ENCODE assay signal across 7 cellular contexts in the genomic region with DNA sequence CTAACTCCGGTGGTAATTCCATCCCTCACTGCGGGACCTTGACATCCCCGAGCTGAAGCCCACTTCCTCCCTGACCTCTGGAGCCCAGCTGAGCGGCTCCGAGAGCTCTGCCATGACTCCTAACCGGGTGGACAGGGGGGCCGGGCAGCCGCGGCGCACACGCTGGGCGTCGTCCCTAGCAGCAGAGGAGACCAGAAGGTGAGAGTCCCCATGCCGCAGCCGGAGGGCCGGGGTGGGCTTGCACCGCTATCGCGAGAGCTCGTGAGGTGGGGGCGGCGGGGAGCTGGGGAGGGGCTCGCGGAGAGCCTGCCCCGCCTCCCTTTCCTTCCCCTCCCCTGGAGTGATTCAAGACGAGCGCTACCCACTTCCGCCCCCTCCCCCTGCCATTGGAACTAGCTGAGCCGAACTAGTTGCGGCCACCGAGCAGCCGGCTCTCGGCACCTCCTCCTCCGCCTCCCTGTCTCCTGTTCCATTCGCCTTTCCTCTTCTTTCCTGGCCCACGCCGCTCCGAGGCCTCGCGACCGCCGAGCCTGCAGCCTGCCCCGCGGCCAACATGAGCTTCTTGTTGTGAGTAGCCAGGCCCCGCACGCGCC. TPM values are rescaled to one million over a fixed set of nuclear protein-coding genes. Genes with fewer than 3 reads are reported as not detected.
DNase-seq lines count a peak whose midpoint lies in the region; ATAC-seq, FAIRE-seq and TF ChIP-seq lines count a peak whose summit lies in the region.

A gene (plus strand): TSS at position 386 of the 593 bp plus-strand sequence. CDS start 168 bp downstream, at position 554.

- H3K9me3 Mint-ChIP-seq in T-helper 2 cell treated with Interferon-gamma antibody and Interleukin-4, amounts not matched to agents 5 μg/mL and 100 μg/mL, for 36 hours: no peaks in the 10 kb centered on the region
- H3K9me3 Mint-ChIP-seq in astrocyte (ENCODE audit: unreplicated experiment): no peaks in the 10 kb centered on the region

- H3K4me3 Mint-ChIP-seq in T-helper 2 cell treated with Interferon-gamma antibody and Interleukin-4, amounts not matched to agents 5 μg/mL and 100 μg/mL, for 36 hours: peak within 1 kb of the TSS; percentile 98
- peak within 1 kb of the TSS; percentile 100 for H3K4me3 Mint-ChIP-seq in astrocyte (ENCODE audit: unreplicated experiment)

- H3K4me1 ChIP-seq in astrocyte (ENCODE audit: insufficient read depth, low read length) (peaks cover 8% of the 10 kb centered on the region), hepatocyte (ENCODE audit: insufficient read depth) (peaks cover 5% of the 10 kb centered on the region)

- H4K20me1 ChIP-seq in astrocyte (ENCODE audit: insufficient read depth, low read length) (peaks cover 31% of the 10 kb centered on the region), hepatocyte (ENCODE audit: insufficient read depth, poor library complexity, severe bottlenecking) (no peaks in the 10 kb centered on the region)

- TF ChIP-seq CTCF in GM13977 (IDR thresholded peaks at IDR 0.05; ENCODE audit: extremely low read depth, insufficient read depth, missing control alignments) (no peak), astrocyte (IDR thresholded peaks at IDR 0.05; ENCODE audit: insufficient read depth, low read depth, low read length) (no peak), hepatocyte (IDR thresholded peaks at IDR 0.05; ENCODE audit: poor library complexity) (peak; percentile 38)

- in situ Hi-C loops in GM13977 (cut with MboI; ENCODE audit: low pct_unique_long_range_greater_than_20kb, low sequenced_read_pairs, unreplicated experiment): no loop called here

- H3K27me3 ChIP-seq in astrocyte (ENCODE audit: insufficient read depth, low read length) (no peaks in the 10 kb centered on the region), hepatocyte (no peaks in the 10 kb centered on the region)

- H3K9me2 ChIP-seq in hepatocyte (replicated peaks; ENCODE audit: insufficient read depth): no peaks in the 10 kb centered on the region

- H3K4me3 ChIP-seq in astrocyte (ENCODE audit: insufficient read depth, low read depth, low read length) (peak within 1 kb of the TSS; percentile 84), hepatocyte (peak within 1 kb of the TSS; percentile 66)

- DNase-seq in GM13977 (ENCODE audit: low spot score) (peak; percentile 93), NCI-H1694 (lab: John Stamatoyannopoulos, UW) (peak; percentile 68), astrocyte (ENCODE audit: low read depth) (peak; percentile 84), hepatocyte (ENCODE audit: low spot score) (peak; percentile 95), retina (peak; percentile 94)
- DNase-seq in T-helper 2 cell treated with Interferon-gamma antibody and Interleukin-4, amounts not matched to agents 5 μg/mL and 100 μg/mL, for 36 hours (ENCODE audit: low spot score): peak; percentile 85

- H2AFZ ChIP-seq in astrocyte (ENCODE audit: low read depth, low read length) (peak within 1 kb of the TSS; percentile 95), hepatocyte (peak within 1 kb of the TSS; percentile 97)

- H3K4me2 ChIP-seq in astrocyte (ENCODE audit: low read length): peak within 1 kb of the TSS; percentile 88
- peak within 1 kb of the TSS; percentile 85 for H3K4me2 ChIP-seq in hepatocyte

- H3K27me3 Mint-ChIP-seq in T-helper 2 cell treated with Interferon-gamma antibody and Interleukin-4, amounts not matched to agents 5 μg/mL and 100 μg/mL, for 36 hours (ENCODE audit: low read depth): no peaks in the 10 kb centered on the region
- H3K27me3 Mint-ChIP-seq in astrocyte (ENCODE audit: low read depth, unreplicated experiment): no peaks in the 10 kb centered on the region

- H3K27ac Mint-ChIP-seq in T-helper 2 cell treated with Interferon-gamma antibody and Interleukin-4, amounts not matched to agents 5 μg/mL and 100 μg/mL, for 36 hours: peak within 1 kb of the TSS; percentile 92
- H3K27ac Mint-ChIP-seq in astrocyte (ENCODE audit: unreplicated experiment): peak within 1 kb of the TSS; percentile 94

- H3K4me1 Mint-ChIP-seq in T-helper 2 cell treated with Interferon-gamma antibody and Interleukin-4, amounts not matched to agents 5 μg/mL and 100 μg/mL, for 36 hours (ENCODE audit: low read depth): peaks cover 12% of the 10 kb centered on the region
- H3K4me1 Mint-ChIP-seq in astrocyte (ENCODE audit: low read depth, unreplicated experiment): peaks cover 6% of the 10 kb centered on the region

- H3K27ac ChIP-seq in astrocyte (ENCODE audit: low read depth, low read length) (peak within 1 kb of the TSS; percentile 85), hepatocyte (peak within 1 kb of the TSS; percentile 94)

- peak; percentile 93 for ATAC-seq in HG02840 (IDR thresholded peaks at IDR 0.05; ENCODE audit: low FRiP score, unreplicated experiment)

- H3K36me3 ChIP-seq in astrocyte (ENCODE audit: insufficient read depth, low read length): peaks cover 10% of the 10 kb centered on the region
- no peaks in the 10 kb centered on the region for H3K36me3 ChIP-seq in hepatocyte (replicated peaks; ENCODE audit: insufficient read depth, low read depth)

- H3K36me3 Mint-ChIP-seq in T-helper 2 cell treated with Interferon-gamma antibody and Interleukin-4, amounts not matched to agents 5 μg/mL and 100 μg/mL, for 36 hours (ENCODE audit: low read depth): peaks cover 13% of the 10 kb centered on the region
- peaks cover 3% of the 10 kb centered on the region for H3K36me3 Mint-ChIP-seq in astrocyte (ENCODE audit: low read depth, unreplicated experiment)

- H3K9ac ChIP-seq in astrocyte (ENCODE audit: low read length): peak within 1 kb of the TSS; percentile 90

- H3K79me2 ChIP-seq in astrocyte (ENCODE audit: insufficient read depth, low read length) (peaks cover 46% of the 10 kb centered on the region), hepatocyte (peaks cover 43% of the 10 kb centered on the region)

- under 1% methylated on average over 32 of the region's 47 CpGs for WGBS in hepatocyte (ENCODE audit: low lambda C conversion rate, missing lambda C conversion rate)

- FAIRE-seq in astrocyte (lab: Jason Lieb, UNC): no peak

- no peaks in the 10 kb centered on the region for H3K9me3 ChIP-seq in astrocyte (ENCODE audit: insufficient read depth, low read depth, low read length)
- H3K9me3 ChIP-seq in hepatocyte (ENCODE audit: low read depth): no peaks in the 10 kb centered on the region

RNA-seq across cellular contexts. Expression of the gene that starts here (rescaled TPM):
- total RNA-seq in astrocyte: 36.0 and 40.6 TPM in 2 replicates
- total RNA-seq in hepatocyte: 20.6 and 23.5 TPM in 2 replicates
- polyA plus RNA-seq in hepatocyte: 2.7 and 5.3 TPM in 2 replicates

Comparison
In these comparisons a context has a peak if more than half of its experiments do, and no peak if none do; other contexts are left out.
1. Peak in every context shown above with its lines: DNase-seq, ATAC-seq, H3K4me3 ChIP-seq and H3K27ac ChIP-seq.